ENCODE assay signal across 8 cellular contexts in genomic region chr14:76876076-76876475, GRCh38. TPM values are rescaled to one million over a fixed set of nuclear protein-coding genes. Genes with fewer than 3 reads are reported as not detected.
DNase-seq lines count a peak whose midpoint lies in the region; ATAC-seq and TF ChIP-seq lines count a peak whose summit lies in the region.

No MANE protein-coding gene starts in this region.

- no peak overlapping the region for H3K27ac Mint-ChIP-seq in chondrocyte (ENCODE audit: unreplicated experiment)

- no peak overlapping the region for H3K4me3 Mint-ChIP-seq in chondrocyte (ENCODE audit: unreplicated experiment)

- peak; percentile 94 for TF ChIP-seq CTCF in chondrocyte (IDR thresholded peaks at IDR 0.05)

- peaks cover 4% of the 10 kb centered on the region for H3K27me3 Mint-ChIP-seq in chondrocyte (ENCODE audit: low read depth)

- H3K9me3 Mint-ChIP-seq in chondrocyte (ENCODE audit: low read depth): no peaks in the 10 kb centered on the region

- H3K4me1 Mint-ChIP-seq in chondrocyte (ENCODE audit: low read depth): no peaks in the 10 kb centered on the region

- peak; percentile 57 for ATAC-seq in GM21381 (IDR thresholded peaks at IDR 0.05; ENCODE audit: unreplicated experiment)
- no peak for ATAC-seq in HG03175 (IDR thresholded peaks at IDR 0.05; ENCODE audit: unreplicated experiment)

- no peaks in the 10 kb centered on the region for H3K36me3 Mint-ChIP-seq in chondrocyte (ENCODE audit: low read depth)

- peak; percentile 88 for DNase-seq in AG08395 (ENCODE audit: low spot score)
- DNase-seq in NCI-H226: peak; percentile 44
- peak; percentile 51 for DNase-seq in activated CD4-positive, CD25-positive, alpha-beta regulatory T cell treated with anti-CD3 and anti-CD28 coated beads, Interleukin-2, amount 50 U/mL, for 72 hours
- no peak for DNase-seq in chondrocyte (ENCODE audit: low spot score)
- DNase-seq in kidney tubule cell (ENCODE audit: low spot score): peak; percentile 82
- peak; percentile 13 for DNase-seq in stimulated activated CD4-positive, alpha-beta T cell treated with anti-CD3 and anti-CD28 coated beads, Interleukin-2, amount 100 ng/mL, for 4 hours (ENCODE audit: low read depth)

RNA-seq across cellular contexts. Expression of gene LRRC74A, which starts 49.9 kb away (rescaled TPM):
- not detected in 3 replicates for total RNA-seq in chondrocyte
